Comparison of ENCODE assay signal across 8 cellular contexts in genomic region chr13:25300861-25301346, GRCh38. TPM values are rescaled to one million over a fixed set of nuclear protein-coding genes. Genes with fewer than 3 reads are reported as not detected.
DNase-seq lines count a peak whose midpoint lies in the region; ATAC-seq lines count a peak whose summit lies in the region.

No MANE protein-coding gene starts in this region.

- peaks cover 42% of the 10 kb centered on the region for H3K36me3 Mint-ChIP-seq in activated T-helper 17 cell treated with anti-CD3 and anti-CD28 coated beads, Interleukin-2, amount 50 U/mL, for 72 hours (ENCODE audit: low read depth)

- in situ Hi-C loops in KBM-7 (cut with MboI; ENCODE audit: low pct_unique_long_range_greater_than_20kb, low sequenced_read_pairs): no loop called here

- intact Hi-C loops in Right ventricle myocardium inferior (cut with DNase I): loop anchor here (1.0 kb wide), 1 partner anchor 14 kb away; the partner anchor contains the start of gene MTMR6
- intact Hi-C loops in posterior vena cava (cut with DNase I): no loop called here

- H3K27ac Mint-ChIP-seq in activated T-helper 17 cell treated with anti-CD3 and anti-CD28 coated beads, Interleukin-2, amount 50 U/mL, for 72 hours: peak overlapping the region; percentile 92

- H3K4me1 Mint-ChIP-seq in activated T-helper 17 cell treated with anti-CD3 and anti-CD28 coated beads, Interleukin-2, amount 50 U/mL, for 72 hours: peaks cover 16% of the 10 kb centered on the region

- no peaks in the 10 kb centered on the region for H3K27me3 Mint-ChIP-seq in activated T-helper 17 cell treated with anti-CD3 and anti-CD28 coated beads, Interleukin-2, amount 50 U/mL, for 72 hours

- ATAC-seq in HG03442 (IDR thresholded peaks at IDR 0.05; ENCODE audit: unreplicated experiment): peak; percentile 12
- ATAC-seq in activated T-helper 17 cell treated with anti-CD3 and anti-CD28 coated beads, Interleukin-2, amount 50 U/mL, for 72 hours (replicated peaks): peak; percentile 31
- peak; percentile 25 for ATAC-seq in Right ventricle myocardium inferior

- peak; percentile 15 for DNase-seq in activated gamma-delta T cell treated with Interleukin-2 at 50 U/mL for 16 hours
- no peak for DNase-seq in activated gamma-delta T cell (lab: John Stamatoyannopoulos, UW)
- DNase-seq in Right ventricle myocardium inferior (ENCODE audit: missing footprints): peak; percentile 73
- peak; percentile 84 for DNase-seq in posterior vena cava (ENCODE audit: low spot score)
- no peak for DNase-seq in stimulated activated naive CD4-positive, alpha-beta T cell treated with Interleukin-2 at 50 U/mL for 16 hours (lab: John Stamatoyannopoulos, UW)
- no peak for DNase-seq in KBM-7

- peak overlapping the region; percentile 96 for H3K4me3 Mint-ChIP-seq in activated T-helper 17 cell treated with anti-CD3 and anti-CD28 coated beads, Interleukin-2, amount 50 U/mL, for 72 hours

- no peaks in the 10 kb centered on the region for H3K9me3 Mint-ChIP-seq in activated T-helper 17 cell treated with anti-CD3 and anti-CD28 coated beads, Interleukin-2, amount 50 U/mL, for 72 hours

RNA-seq across cellular contexts. Expression of gene NUP58, which starts 0.5 kb away (rescaled TPM):
- total RNA-seq in activated T-helper 17 cell treated with anti-CD3 and anti-CD28 coated beads, Interleukin-2, amount 50 U/mL, for 72 hours: 100 to 1,000 TPM; 124 to 165 TPM
- total RNA-seq in Right ventricle myocardium inferior: 21.9 TPM
- 10 to 100 TPM; 35.1 to 35.9 TPM for total RNA-seq in posterior vena cava

RNA-seq across cellular contexts. Expression of gene MTMR6, which starts 13.6 kb away (rescaled TPM):
- 10 to 100 TPM; 10.7 to 20.4 TPM for total RNA-seq in activated T-helper 17 cell treated with anti-CD3 and anti-CD28 coated beads, Interleukin-2, amount 50 U/mL, for 72 hours
- total RNA-seq in Right ventricle myocardium inferior (15.4 TPM), posterior vena cava (10 to 100 TPM; 23.5 to 24.5 TPM)

Comparison
In these comparisons a context has a peak if more than half of its experiments do, and no peak if none do; other contexts are left out.
1. DNase-seq: peak in activated gamma-delta T cell treated with Interleukin-2 at 50 U/mL for 16 hours (single experiment), Right ventricle myocardium inferior (single experiment) and posterior vena cava (single experiment); none in activated gamma-delta T cell (single experiment), stimulated activated naive CD4-positive, alpha-beta T cell treated with Interleukin-2 at 50 U/mL for 16 hours (single experiment) and KBM-7 (single experiment).
2. Peak in every context shown above with its lines, with median percentiles within 50 percentile points of each other: ATAC-seq.